35 cellular contexts compared by ENCODE assay signal in the genomic region with DNA sequence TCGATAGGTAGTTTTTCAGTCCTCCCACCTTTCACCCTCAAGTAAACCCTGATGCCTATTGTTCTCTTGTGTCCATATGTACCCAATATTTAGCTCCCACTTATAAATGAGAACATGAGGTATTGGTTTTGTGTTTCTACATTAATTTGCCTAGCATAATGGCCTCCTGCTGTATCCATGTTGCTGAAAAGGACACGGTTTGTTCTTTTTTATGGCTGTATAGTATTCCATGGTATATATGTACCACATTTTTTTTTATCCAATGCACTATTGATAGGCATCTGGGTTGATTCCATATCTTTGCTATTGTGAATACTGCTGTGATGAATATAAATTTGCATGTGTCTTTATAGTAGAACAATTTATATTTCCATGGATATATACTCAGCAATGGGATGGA.
"Had no signal": no experiment of that assay in that cellular context is flagged by ENCODE, and none has a peak within 500 bp of the region (broad histone marks: within the 10 kb centered on the region; RNA-seq: fewer than 3 reads in every experiment).

No MANE protein-coding gene starts in this region.

- DNase-seq: Karpas-422, Kasumi-1, MG63, MM.1S, MV-4-11, NCI-H1048, NCI-H1092, NCI-H1092 treated with DMSO at 0.1 percent for 48 hours, NCI-H1105, NCI-H1105 treated with DMSO at 0.1 percent for 48 hours, NCI-H1417, NCI-H1417 treated with DMSO at 0.1 percent for 48 hours, NCI-H1436, NCI-H1436 treated with DMSO at 0.1 percent for 48 hours, NCI-H146, NCI-H1694, NCI-H1694 treated with DMSO at 0.1 percent for 48 hours, NCI-H187, NCI-H187 treated with DMSO at 0.1 percent for 48 hours, NCI-H1930, NCI-H2029, NCI-H2029 treated with DMSO at 0.1 percent for 48 hours, NCI-H2081, NCI-H2081 treated with DMSO at 0.1 percent for 48 hours, NCI-H2107, NCI-H2171, NCI-H2171 treated with DMSO at 0.1 percent for 48 hours, NCI-H2227 treated with DMSO at 0.1 percent for 48 hours, NCI-H226, NCI-H345, NCI-H446, NCI-H446 treated with DMSO at 0.1 percent for 48 hours, NCI-H510A, NCI-H510A treated with DMSO at 0.1 percent for 48 hours had no signal

- H3K4me2 ChIP-seq: KMS-11 had no signal

- H3K36me3 ChIP-seq: MG63 had no signal

- H3K4me3 ChIP-seq: MG63 had no signal

- H3K9ac ChIP-seq: KMS-11 had no signal

- H3K9me3 ChIP-seq: MG63 had no signal

- H3K27ac ChIP-seq: KMS-11 had no signal

- H3K27me3 ChIP-seq: MG63 had no signal
